Comparison of ENCODE assay signal across 8 cellular contexts in the genomic region with DNA sequence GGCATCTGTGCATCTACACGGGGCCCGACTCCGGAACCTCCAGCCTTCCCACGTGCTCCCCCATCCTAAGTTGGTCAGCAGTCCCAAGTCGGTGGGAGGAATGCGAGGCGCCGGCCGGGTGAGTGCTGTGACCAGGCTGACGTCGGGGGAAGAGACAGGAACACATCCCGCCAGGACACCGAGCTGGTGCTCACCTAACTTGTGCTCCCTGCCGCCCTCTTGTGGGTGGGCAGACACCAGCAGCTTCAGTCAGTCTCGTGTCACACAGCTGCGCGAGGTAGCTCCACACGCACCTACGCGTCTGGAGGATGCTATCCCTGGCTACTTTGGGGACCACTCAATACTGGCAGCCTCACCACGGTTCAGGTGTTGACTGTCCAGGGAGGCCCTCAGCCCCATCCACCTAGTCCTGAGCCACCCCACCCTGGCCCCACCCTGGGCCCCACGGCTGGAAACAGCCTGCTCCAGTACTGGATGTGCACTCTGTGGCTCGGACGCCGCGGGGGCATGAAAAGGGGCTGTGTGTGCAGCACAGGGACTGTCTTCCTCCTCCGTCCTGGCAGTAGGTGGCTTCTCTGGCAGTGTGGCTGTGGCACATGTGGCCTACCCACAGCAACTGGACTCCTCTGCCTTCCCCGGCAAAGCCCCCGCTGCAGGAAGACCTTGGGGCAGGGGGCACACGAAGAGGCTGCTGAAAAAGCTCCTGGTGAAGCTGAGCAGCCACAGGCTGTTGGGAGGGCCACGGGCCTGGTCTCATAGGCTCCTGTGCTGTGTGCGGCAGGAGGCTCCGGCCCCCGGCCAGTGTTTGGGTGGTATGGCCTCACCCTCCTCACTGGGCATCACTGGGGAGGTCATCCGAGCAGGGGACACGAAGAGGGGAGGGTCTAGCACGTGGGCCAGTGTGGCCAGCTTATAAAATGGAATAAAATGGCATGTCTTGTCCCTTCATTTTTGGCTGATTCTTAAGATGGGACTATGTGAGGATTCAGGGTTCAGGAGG. TPM values are rescaled to one million over a fixed set of nuclear protein-coding genes. Genes with fewer than 3 reads are reported as not detected.
A peak's percentile ranks its signal among the peaks of the same experiment; 100 is the strongest.
DNase-seq lines count a peak whose midpoint lies in the region; ATAC-seq, FAIRE-seq and TF ChIP-seq lines count a peak whose summit lies in the region.

No MANE protein-coding gene starts in this region.

- H3K9me3 Mint-ChIP-seq in stimulated activated naive CD8-positive, alpha-beta T cell treated with anti-CD3 and anti-CD28 coated beads, Interleukin-15, amount 100 ng/mL, for 72 hours = no peaks in the 10 kb centered on the region

- H2AK5ac ChIP-seq in mesenchymal stem cell (ENCODE audit: low read length, severe bottlenecking) = no peak overlapping the region

- no peak for DNase-seq in D721Med (ENCODE audit: insufficient read length, low spot score)
- DNase-seq in LNCaP clone FGC (ENCODE audit: low read depth) = peak; percentile 11
- peak; percentile 71 to 76 for DNase-seq in activated CD4-positive, alpha-beta T cell treated with anti-CD3 and anti-CD28 coated beads for 4 hours
- DNase-seq in cerebellar cortex (ENCODE audit: low spot score) = peak; percentile 48
- DNase-seq in mesenchymal stem cell = peak; percentile 42
- peak; percentile 61 to 63 for DNase-seq in stimulated activated naive CD8-positive, alpha-beta T cell treated with anti-CD3 and anti-CD28 coated beads, Interleukin-15, amount 100 ng/mL, for 72 hours

- peaks cover 0 to 4% of the 10 kb centered on the region in 2 experiments for H3K27me3 ChIP-seq in mesenchymal stem cell (ENCODE audit: control insufficient read depth in 1 of 2, insufficient read depth in 1 of 2, low read length in 2 of 2)

- peak overlapping the region in 1 of 2 experiments; percentile 1 for H3K18ac ChIP-seq in mesenchymal stem cell (ENCODE audit: low read depth in 1 of 2, low read length in 2 of 2)

- H3K4me1 Mint-ChIP-seq in stimulated activated naive CD8-positive, alpha-beta T cell treated with anti-CD3 and anti-CD28 coated beads, Interleukin-15, amount 100 ng/mL, for 72 hours = peaks cover 43% of the 10 kb centered on the region

- no peak overlapping the region for H3K27ac ChIP-seq in mesenchymal stem cell (ENCODE audit: low read length, poor library complexity, severe bottlenecking)

- no peak overlapping the region for H2AFZ ChIP-seq in mesenchymal stem cell (ENCODE audit: low read depth, low read length)

- H2BK12ac ChIP-seq in mesenchymal stem cell (ENCODE audit: low read length in 2 of 2) = peak overlapping the region in 1 of 2 experiments; percentile 11

- H2BK5ac ChIP-seq in mesenchymal stem cell (ENCODE audit: low read depth, low read length, poor library complexity, severe bottlenecking) = no peak overlapping the region

- no peak overlapping the region for H3K4ac ChIP-seq in mesenchymal stem cell (ENCODE audit: low read depth in 1 of 2, low read length in 2 of 2)

- H3K4me3 Mint-ChIP-seq in stimulated activated naive CD8-positive, alpha-beta T cell treated with anti-CD3 and anti-CD28 coated beads, Interleukin-15, amount 100 ng/mL, for 72 hours = no peak overlapping the region

- no peaks in the 10 kb centered on the region for H3K79me1 ChIP-seq in mesenchymal stem cell (replicated peaks; ENCODE audit: low read length, poor library complexity, severe bottlenecking)

- no peak overlapping the region for H3K9ac ChIP-seq in mesenchymal stem cell (ENCODE audit: low read length)

- ATAC-seq in stimulated activated naive CD8-positive, alpha-beta T cell treated with anti-CD3 and anti-CD28 coated beads, Interleukin-15, amount 100 ng/mL, for 72 hours = no peak
- ATAC-seq in GM21423 (IDR thresholded peaks at IDR 0.05; ENCODE audit: unreplicated experiment) (no peak), HG03571 (IDR thresholded peaks at IDR 0.05; ENCODE audit: unreplicated experiment) (no peak)

- FAIRE-seq in D721Med (lab: Jason Lieb, UNC) = no peak

- no peaks in the 10 kb centered on the region for H3K9me3 ChIP-seq in mesenchymal stem cell (ENCODE audit: control insufficient read depth, low read length)

- no peak overlapping the region for H4K91ac ChIP-seq in mesenchymal stem cell (ENCODE audit: low read length)

- no peak overlapping the region for H3K4me2 ChIP-seq in mesenchymal stem cell (ENCODE audit: low read length, poor library complexity, severe bottlenecking)

- H2BK120ac ChIP-seq in mesenchymal stem cell (ENCODE audit: low read depth, low read length) = no peak overlapping the region

- peaks cover 30% of the 10 kb centered on the region for H3K4me1 ChIP-seq in mesenchymal stem cell (ENCODE audit: control insufficient read depth, insufficient read depth, low read depth, low read length)

- peak overlapping the region in 1 of 2 donors; percentile 34 for H3K27ac Mint-ChIP-seq in stimulated activated naive CD8-positive, alpha-beta T cell treated with anti-CD3 and anti-CD28 coated beads, Interleukin-15, amount 100 ng/mL, for 72 hours

- no peak overlapping the region for H3K23ac ChIP-seq in mesenchymal stem cell (ENCODE audit: low read length in 2 of 2)

- TF ChIP-seq CTCF in D721Med (IDR thresholded peaks at IDR 0.05; ENCODE audit: insufficient read depth, missing control alignments) (peak; percentile 58), LNCaP clone FGC (IDR thresholded peaks at IDR 0.05; ENCODE audit: control insufficient read depth, extremely low read depth, insufficient read depth) (peak; percentile 85)

- WGBS in mesenchymal stem cell = 64% methylated on average over 37 of the region's 37 CpGs

- no peak overlapping the region for H3K4me3 ChIP-seq in LNCaP clone FGC (ENCODE audit: low read depth, low read length)
- H3K4me3 ChIP-seq in mesenchymal stem cell (ENCODE audit: insufficient read depth in 1 of 2, low read depth in 1 of 2, low read length in 2 of 2) = no peak overlapping the region

- peaks cover 27 to 45% of the 10 kb centered on the region in 2 experiments for H3K36me3 ChIP-seq in mesenchymal stem cell (ENCODE audit: control insufficient read depth in 1 of 2, insufficient read depth in 2 of 2, low read depth in 1 of 2, low read length in 2 of 2)

- H3K27me3 Mint-ChIP-seq in stimulated activated naive CD8-positive, alpha-beta T cell treated with anti-CD3 and anti-CD28 coated beads, Interleukin-15, amount 100 ng/mL, for 72 hours = no peaks in the 10 kb centered on the region

- H2BK15ac ChIP-seq in mesenchymal stem cell (ENCODE audit: low read depth, poor library complexity, severe bottlenecking) = no peak overlapping the region

- no peak overlapping the region for H4K8ac ChIP-seq in mesenchymal stem cell (ENCODE audit: low read length)

- H3K14ac ChIP-seq in mesenchymal stem cell (ENCODE audit: low read length in 2 of 2) = peak overlapping the region in 1 of 2 experiments; percentile 44

RNA-seq across cellular contexts. Expression of gene BID, which starts 11.2 kb away (rescaled TPM):
- polyA plus RNA-seq in mesenchymal stem cell (2013, experiment 1 of 2) = 25.7 TPM
- 25.8 TPM for polyA plus RNA-seq in mesenchymal stem cell (2013, experiment 2 of 2)
